Comparison of ENCODE assay signal across 16 cellular contexts in the genomic region with DNA sequence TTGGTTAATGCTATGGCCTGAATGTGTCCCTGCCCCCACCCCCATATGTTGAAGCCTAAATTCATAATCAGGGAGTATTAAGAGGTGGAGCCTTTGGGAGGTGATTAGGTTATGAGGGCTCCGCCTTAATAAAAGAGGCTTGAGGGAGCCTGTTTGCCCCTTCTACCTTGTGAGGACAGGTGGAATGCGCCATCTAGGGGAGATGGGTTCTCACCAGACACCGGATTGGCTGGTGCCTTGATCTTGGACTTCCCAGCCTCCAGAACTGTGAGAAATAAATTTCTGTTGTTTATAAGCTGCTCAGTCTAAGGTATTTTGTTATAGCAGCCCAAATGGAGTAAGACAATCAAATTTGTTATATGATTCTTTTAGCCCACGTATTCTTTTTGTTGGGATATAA.
DNase-seq lines count a peak whose midpoint lies in the region; ATAC-seq and TF ChIP-seq lines count a peak whose summit lies in the region.
"Had no signal": no experiment of that assay in that cellular context is flagged by ENCODE, and none has a peak within 500 bp of the region (broad histone marks: within the 10 kb centered on the region; RNA-seq: fewer than 3 reads in every experiment).

No MANE protein-coding gene starts in this region.

- H4K20me1 ChIP-seq in Karpas-422 (ENCODE audit: insufficient read depth, low read depth, low read length) (no peaks in the 10 kb centered on the region), SU-DHL-6 (ENCODE audit: low read depth, low read length) (no peaks in the 10 kb centered on the region)

- TF ChIP-seq CTCF in A673 (conservative IDR thresholded peaks at IDR 0.05; ENCODE audit: low read depth, low read length): peak; percentile 35; the same call in 1 of the 2 replicates
- peak; percentile 13 for TF ChIP-seq CTCF in SU-DHL-6 (IDR thresholded peaks at IDR 0.05; ENCODE audit: insufficient read depth, low read length, poor library complexity, severe bottlenecking)

- H3K9me2 ChIP-seq in Karpas-422 (replicated peaks; ENCODE audit: insufficient read depth, low read length): no peaks in the 10 kb centered on the region
- no peaks in the 10 kb centered on the region for H3K9me2 ChIP-seq in SU-DHL-6 (replicated peaks; ENCODE audit: insufficient read depth, low read length)

- H3K27me3 ChIP-seq in A673 (replicated peaks; ENCODE audit: insufficient read depth, low read depth, low read length, poor library complexity): no peaks in the 10 kb centered on the region
- no peaks in the 10 kb centered on the region for H3K27me3 ChIP-seq in Karpas-422 (ENCODE audit: low read length)
- H3K27me3 ChIP-seq in SU-DHL-6 (ENCODE audit: low read length): no peaks in the 10 kb centered on the region
- H3K27me3 ChIP-seq: SJSA1 had no signal

- H3K9me3 ChIP-seq in A673 (ENCODE audit: low read depth, low read length, poor library complexity, severe bottlenecking) (no peaks in the 10 kb centered on the region), Karpas-422 (ENCODE audit: low read length) (no peaks in the 10 kb centered on the region), SU-DHL-6 (ENCODE audit: insufficient read depth, low read length) (no peaks in the 10 kb centered on the region)
- H3K9me3 ChIP-seq: SJSA1 had no signal

- DNase-seq in A673 (ENCODE audit: low spot score) (peak; percentile 18), COR-L47 (lab: John Stamatoyannopoulos, UW) (peak; percentile 16), Karpas-422 (peak; percentile 94), amniotic stem cell (lab: John Stamatoyannopoulos, UW) (no peak), NCI-H128 (lab: John Stamatoyannopoulos, UW; ENCODE audit: unreplicated experiment) (no peak)
- DNase-seq: activated CD8-positive, alpha-beta memory T cell treated with anti-CD3 and anti-CD28 coated beads, Interleukin-2, amount 50 U/mL, for 48 hours; activated naive CD8-positive, alpha-beta T cell treated with anti-CD3 and anti-CD28 coated beads, Interleukin-2, amount 10 ng/mL, durations not matched to agents 7 days and 5 days; cerebellar nuclear complex; MM.1S; NCI-H446 had no signal

- H3K4me2 ChIP-seq in Karpas-422 (ENCODE audit: low read depth, low read length, poor library complexity, severe bottlenecking) (peak overlapping the region; percentile 33), SU-DHL-6 (ENCODE audit: low read depth, low read length, poor library complexity, severe bottlenecking) (no peak overlapping the region)

- no TSS peak for BruUV-seq in A673 (replicated peaks; lab: Mats Ljungman, UMichigan)

- no peak overlapping the region for H3K4me3 ChIP-seq in A673 (ENCODE audit: low read depth, low read length, poor library complexity, severe bottlenecking)
- H3K4me3 ChIP-seq in Karpas-422 (ENCODE audit: low read length): no peak overlapping the region
- no peak overlapping the region for H3K4me3 ChIP-seq in SU-DHL-6 (ENCODE audit: insufficient read depth, low read length, poor library complexity, severe bottlenecking)
- H3K4me3 ChIP-seq: SJSA1, skin epidermis had no signal

- no peaks in the 10 kb centered on the region for H3F3A ChIP-seq in SU-DHL-6 (ENCODE audit: insufficient read depth)

- intact Hi-C loops in A673 (cut with micrococcal nuclease; ENCODE audit: unreplicated experiment): no loop called here

- H3K79me2 ChIP-seq in Karpas-422 (ENCODE audit: low read length): no peaks in the 10 kb centered on the region
- H3K79me2 ChIP-seq in SU-DHL-6 (ENCODE audit: insufficient read depth, low read length): no peaks in the 10 kb centered on the region

- H2AFZ ChIP-seq in Karpas-422 (ENCODE audit: low read length) (no peak overlapping the region), SU-DHL-6 (ENCODE audit: low read depth, low read length, severe bottlenecking) (no peak overlapping the region)

- H3K9ac ChIP-seq in Karpas-422 (ENCODE audit: low read length) (no peak overlapping the region), SU-DHL-6 (ENCODE audit: low read length) (no peak overlapping the region)

- CTCF ChIA-PET in A673 (lab: Charles Lee): no interaction called here

- H3K27ac ChIP-seq in A673 (ENCODE audit: low read depth, low read length, poor library complexity, severe bottlenecking): no peak overlapping the region
- H3K27ac ChIP-seq in Karpas-422 (ENCODE audit: low read length): peak overlapping the region; percentile 61
- no peak overlapping the region for H3K27ac ChIP-seq in SU-DHL-6 (ENCODE audit: low read depth, low read length)
- H3K27ac ChIP-seq: HL-60, SJSA1, skin epidermis had no signal

- ATAC-seq in HG03097 (IDR thresholded peaks at IDR 0.05; ENCODE audit: low FRiP score, unreplicated experiment) (no peak), GM18517 (IDR thresholded peaks at IDR 0.05; ENCODE audit: unreplicated experiment) (no peak)

- H3K4me1 ChIP-seq in A673 (ENCODE audit: insufficient read depth, low read length, poor library complexity, severe bottlenecking): no peaks in the 10 kb centered on the region
- peaks cover 63% of the 10 kb centered on the region for H3K4me1 ChIP-seq in Karpas-422 (ENCODE audit: low read length)
- H3K4me1 ChIP-seq: SJSA1 had no signal

- POLR2A ChIA-PET in A673 (lab: Charles Lee; ENCODE audit: low non-redundant PET): no interaction called here

- no peaks in the 10 kb centered on the region for H3K36me3 ChIP-seq in A673 (ENCODE audit: insufficient read depth, low read length, poor library complexity, severe bottlenecking)
- H3K36me3 ChIP-seq in Karpas-422 (ENCODE audit: insufficient read depth, low read length): no peaks in the 10 kb centered on the region
- no peaks in the 10 kb centered on the region for H3K36me3 ChIP-seq in SU-DHL-6 (ENCODE audit: low read length)
- H3K36me3 ChIP-seq: SJSA1 had no signal

Comparison
In these comparisons a context has a peak if more than half of its experiments do, and no peak if none do; other contexts are left out.
1. DNase-seq: peak in A673 (single experiment), COR-L47 (single experiment) and Karpas-422 (single experiment); none in amniotic stem cell (single experiment) and NCI-H128 (single experiment).